In genomic region chr7:12965767-12966166, GRCh38 we compare ENCODE assay signal across 20 cellular contexts.
A peak's percentile ranks its signal among the peaks of the same experiment; 100 is the strongest.
DNase-seq lines count a peak whose midpoint lies in the region; ATAC-seq, FAIRE-seq and TF ChIP-seq lines count a peak whose summit lies in the region.
"Had no signal": no experiment of that assay in that cellular context is flagged by ENCODE, and none has a peak within 500 bp of the region (broad histone marks: within the 10 kb centered on the region; RNA-seq: fewer than 3 reads in every experiment).

No MANE protein-coding gene starts in this region.

- DNase-seq in H54 (ENCODE audit: insufficient read length, low spot score): no peak
- peak; percentile 46 for DNase-seq in LoVo (ENCODE audit: low spot score)
- no peak for DNase-seq in body of pancreas
- no peak for DNase-seq in lung (ENCODE audit: low spot score)
- no peak for DNase-seq in amniotic stem cell (lab: John Stamatoyannopoulos, UW)
- no peak for DNase-seq in BE2C
- DNase-seq: Calu3; CD4-positive, alpha-beta memory T cell; DMS79; GM23248; NCI-H1048; NCI-H187; NCI-H2171; NCI-H446; NCI-H748 treated with DMSO at 0.1 percent for 48 hours had no signal

- peak; percentile 75 for FAIRE-seq in H54 (lab: Jason Lieb, UNC)
- FAIRE-seq: K562 had no signal

- 39 to 41% methylated on average over 2 of the region's 2 CpGs for WGBS in body of pancreas, 2 donors
- WGBS in lung, 2 donors: 52 to 71% methylated on average over 2 of the region's 2 CpGs

- H3K27me3 ChIP-seq in body of pancreas (no peaks in the 10 kb centered on the region), lung (ENCODE audit: control insufficient read depth, insufficient read depth) (no peaks in the 10 kb centered on the region), BE2C (no peaks in the 10 kb centered on the region; the same call in none of the 2 replicates)

- TF ChIP-seq POLR2A in H54 (IDR thresholded peaks at IDR 0.05; ENCODE audit: low read depth, low read length): no peak
- no peak for TF ChIP-seq POLR2A in body of pancreas (IDR thresholded peaks at IDR 0.05)

- ATAC-seq in body of pancreas: peak; percentile 63
- ATAC-seq in lung (ENCODE audit: insufficient read depth, low FRiP score): peak; percentile 19
- no peak for ATAC-seq in esophagus mucosa
- ATAC-seq: K562, Panc1, SK-N-SH treated with all-trans-retinoic acid at 6 μM for 48 hours had no signal

- H3K36me3 ChIP-seq in body of pancreas (replicated peaks in 1 of 2; ENCODE audit: insufficient read depth in 1 of 2, low read depth in 2 of 2) (no peaks in the 10 kb centered on the region), lung (ENCODE audit: control insufficient read depth in 2 of 2, insufficient read depth in 2 of 2, low read length in 2 of 2) (no peaks in the 10 kb centered on the region), BE2C (no peaks in the 10 kb centered on the region)

- no peak for TF ChIP-seq CTCF in body of pancreas (IDR thresholded peaks at IDR 0.05)
- TF ChIP-seq CTCF in lung (IDR thresholded peaks at IDR 0.05; ENCODE audit: control extremely low read depth, extremely low read depth): no peak
- TF ChIP-seq CTCF in BE2C (IDR thresholded peaks at IDR 0.05; ENCODE audit: low read depth, low read length): no peak

- no peak overlapping the region for H3K27ac ChIP-seq in body of pancreas
- no peak overlapping the region for H3K27ac ChIP-seq in lung (ENCODE audit: low read depth in 1 of 2, low read length in 1 of 2)
- H3K27ac ChIP-seq: GM23248, HL-60 had no signal

- H3K4me1 ChIP-seq in body of pancreas (peaks cover 18% of the 10 kb centered on the region), lung (ENCODE audit: control insufficient read depth in 2 of 2, insufficient read depth in 2 of 2, low read length in 2 of 2) (no peaks in the 10 kb centered on the region), BE2C (no peaks in the 10 kb centered on the region)

- intact Hi-C loops in body of pancreas (cut with DNase I): no loop called here

- H3K4me3 ChIP-seq in body of pancreas: no peak overlapping the region
- H3K4me3 ChIP-seq in lung: no peak overlapping the region
- H3K4me3 ChIP-seq in BE2C (ENCODE audit: low read depth, low read length): no peak overlapping the region
- H3K4me3 ChIP-seq: GM23248, K562 had no signal

- H3K9me3 ChIP-seq in body of pancreas: no peaks in the 10 kb centered on the region
- no peaks in the 10 kb centered on the region for H3K9me3 ChIP-seq in lung (ENCODE audit: control insufficient read depth in 2 of 2, insufficient read depth in 1 of 2, low read length in 1 of 2)
- no peaks in the 10 kb centered on the region for H3K9me3 ChIP-seq in BE2C
